ENCODE assay signal across 1 cellular context in genomic region chr9:116377179-116377790, GRCh38.
A peak's percentile ranks its signal among the peaks of the same experiment; 100 is the strongest.
TF ChIP-seq lines count a peak whose summit lies in the region.

No MANE protein-coding gene starts in this region.

TF ChIP-seq in K562, 482 proteins besides CTCF, POLR2A, EP300 and RAD21 (continued from another document):
- TF ChIP-seq CHD7 (IDR thresholded peaks at IDR 0.05; ENCODE audit: low read depth, low read length): no peak
- TF ChIP-seq FOSL1 (tag; conservative IDR thresholded peaks at IDR 0.05): peak; percentile 49
TF ChIP-seq in K562: peak in this region for 2.
